Comparison of ENCODE assay signal across 8 cellular contexts in genomic region chr3:133573629-133574194, GRCh38. TPM values are rescaled to one million over a fixed set of nuclear protein-coding genes. Genes with fewer than 3 reads are reported as not detected.
DNase-seq lines count a peak whose midpoint lies in the region; ATAC-seq and TF ChIP-seq lines count a peak whose summit lies in the region.

A gene with protein sequence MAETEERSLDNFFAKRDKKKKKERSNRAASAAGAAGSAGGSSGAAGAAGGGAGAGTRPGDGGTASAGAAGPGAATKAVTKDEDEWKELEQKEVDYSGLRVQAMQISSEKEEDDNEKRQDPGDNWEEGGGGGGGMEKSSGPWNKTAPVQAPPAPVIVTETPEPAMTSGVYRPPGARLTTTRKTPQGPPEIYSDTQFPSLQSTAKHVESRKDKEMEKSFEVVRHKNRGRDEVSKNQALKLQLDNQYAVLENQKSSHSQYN (plus strand): TSS chr3:133573686. CDS start chr3:133574045, 359 bp downstream.

- H3K4me3 ChIP-seq in WI38 (ENCODE audit: low read depth, low read length) = peak within 1 kb of the TSS; percentile 78
- peak within 1 kb of the TSS; percentile 63 to 84 for H3K4me3 ChIP-seq in prostate gland

- no peak for TF ChIP-seq CTCF in WI38 (IDR thresholded peaks at IDR 0.05; ENCODE audit: low read depth, low read length)
- no peak for TF ChIP-seq CTCF in prostate gland (IDR thresholded peaks at IDR 0.05)

- no peaks in the 10 kb centered on the region for H3K9me3 ChIP-seq in prostate gland

- no peaks in the 10 kb centered on the region for H3K36me3 ChIP-seq in prostate gland

- peak; percentile 77 for TF ChIP-seq POLR2A in prostate gland (IDR thresholded peaks at IDR 0.05)

- peaks cover 9% of the 10 kb centered on the region for H3K4me1 ChIP-seq in prostate gland (replicated peaks)

- ATAC-seq in HG03045 (IDR thresholded peaks at IDR 0.05; ENCODE audit: unreplicated experiment) = peak; percentile 28
- peak; percentile 38 for ATAC-seq in Right ventricle myocardium superior (ENCODE audit: poor library complexity)

- H3K27ac ChIP-seq in prostate gland = peak within 1 kb of the TSS; percentile 92

- under 1% methylated on average over 44 of the region's 81 CpGs for WGBS in prostate gland

- CTCF ChIA-PET in activated CD8-positive, alpha-beta memory T cell treated with anti-CD3 and anti-CD28 coated beads for 36 hours (lab: Charles Lee) = interaction anchor here (0.7 to 1.0 kb wide), 2 partner anchors 99 to 106 kb away, joined by 3 read pairs; no protein-coding TSS in a partner anchor

- intact Hi-C loops in Right ventricle myocardium superior (cut with DNase I) = loop anchor here (10.0 kb wide), 1 partner anchor 109 kb away; no protein-coding TSS in a partner anchor
- intact Hi-C loops in prostate gland (cut with DNase I) = loop anchor here (2.0 to 10.0 kb wide), 2 partner anchors 99 to 851 kb away; partner anchors contain the start of gene NPHP3

- DNase-seq in activated CD8-positive, alpha-beta memory T cell treated with anti-CD3 and anti-CD28 coated beads for 24 hours = no peak
- DNase-seq in Right ventricle myocardium superior (peak; percentile 71), prostate gland (ENCODE audit: low spot score) (no peak), NCI-H1092 treated with DMSO at 0.1 percent for 48 hours (lab: John Stamatoyannopoulos, UW) (no peak), retina (no peak)

- POLR2A ChIA-PET in activated CD8-positive, alpha-beta memory T cell treated with anti-CD3 and anti-CD28 coated beads for 36 hours (lab: Charles Lee) = interaction anchor here (0.6 to 2.5 kb wide), 10 partner anchors 14 to 1156 kb away, joined by 4 to 36 read pairs (median 6); partner anchors contain the start of gene TOPBP1

- no peaks in the 10 kb centered on the region for H3K27me3 ChIP-seq in prostate gland (replicated peaks; ENCODE audit: insufficient read depth)

RNA-seq across cellular contexts. Expression of the gene that starts here (rescaled TPM):
- total RNA-seq in activated CD8-positive, alpha-beta memory T cell treated with anti-CD3 and anti-CD28 coated beads for 36 hours = 100 to 1,000 TPM; 291 to 305 TPM
- total RNA-seq in Right ventricle myocardium superior (145 TPM), prostate gland (100 to 1,000 TPM in 1 of 2 donors, 10 to 100 TPM in 1; 68.8 to 105 TPM)
